ENCODE assay signal across 14 cellular contexts in the genomic region with DNA sequence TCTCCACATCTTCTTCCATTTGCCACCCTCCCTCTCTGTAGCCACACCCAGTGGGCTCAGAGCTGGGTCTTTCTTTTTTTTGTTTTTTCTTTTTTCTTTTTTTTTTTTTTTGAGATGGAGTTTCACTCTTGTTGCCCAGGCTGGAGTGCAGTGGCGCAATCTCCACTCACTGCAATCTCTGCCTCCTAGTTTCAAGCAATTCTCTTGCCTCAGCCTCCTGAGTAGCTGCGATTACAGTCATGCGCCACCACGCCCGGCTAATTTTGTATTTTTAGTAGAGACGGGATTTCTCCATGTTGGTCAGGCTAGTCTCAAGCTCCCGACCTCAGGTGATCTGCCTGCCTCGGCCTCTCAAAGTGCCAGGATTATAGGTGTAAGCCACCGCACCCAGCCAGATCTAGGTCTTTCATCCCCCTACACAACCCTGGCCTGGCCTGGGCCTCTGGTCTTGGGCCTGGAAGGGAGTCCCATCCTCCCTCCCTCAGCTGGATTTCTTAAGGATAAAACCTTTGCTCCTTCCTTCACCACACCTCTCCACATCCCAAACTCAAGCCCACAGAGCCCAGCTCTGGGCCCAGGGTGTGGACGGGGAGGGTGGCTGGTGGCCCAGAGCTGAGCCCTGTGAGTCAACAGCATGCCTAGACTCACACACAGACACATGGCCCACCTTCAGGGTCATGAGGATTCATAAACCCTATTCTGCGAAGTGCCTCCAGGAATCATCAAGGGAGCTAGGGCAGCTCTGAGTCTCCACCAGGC. TPM values are rescaled to one million over a fixed set of nuclear protein-coding genes. Genes with fewer than 3 reads are reported as not detected.
A peak's percentile ranks its signal among the peaks of the same experiment; 100 is the strongest.
DNase-seq lines count a peak whose midpoint lies in the region; ATAC-seq, FAIRE-seq and TF ChIP-seq lines count a peak whose summit lies in the region.
"Had no signal": no experiment of that assay in that cellular context is flagged by ENCODE, and none has a peak within 500 bp of the region (broad histone marks: within the 10 kb centered on the region; RNA-seq: fewer than 3 reads in every experiment).

No MANE protein-coding gene starts in this region.

- intact Hi-C loops in Calu3 (cut with micrococcal nuclease; ENCODE audit: unreplicated experiment) = no loop called here
- intact Hi-C loops in naive thymus-derived CD4-positive, alpha-beta T cell (cut with micrococcal nuclease) = no loop called here

- peak; percentile 52 for ATAC-seq in naive thymus-derived CD4-positive, alpha-beta T cell
- ATAC-seq in GM21360 (IDR thresholded peaks at IDR 0.05; ENCODE audit: unreplicated experiment) = no peak
- ATAC-seq: K562 had no signal

- no peak overlapping the region for H3K4me2 ChIP-seq in astrocyte (ENCODE audit: low read length)

- H2AFZ ChIP-seq in astrocyte (ENCODE audit: low read depth, low read length) = no peak overlapping the region

- FAIRE-seq in astrocyte (lab: Jason Lieb, UNC) = no peak
- FAIRE-seq: GM19239, K562 had no signal

- no peak for DNase-seq in Calu3
- DNase-seq in MV-4-11 (lab: John Stamatoyannopoulos, UW) = peak; percentile 36
- DNase-seq in astrocyte (ENCODE audit: low read depth) = no peak
- no peak for DNase-seq in naive thymus-derived CD4-positive, alpha-beta T cell
- no peak for DNase-seq in NCI-H2227 treated with DMSO at 0.1 percent for 48 hours (lab: John Stamatoyannopoulos, UW)
- no peak for DNase-seq in caudate nucleus (lab: John Stamatoyannopoulos, UW)
- no peak for DNase-seq in globus pallidus (ENCODE audit: low spot score)
- DNase-seq: NCI-H2029 treated with DMSO at 0.1 percent for 48 hours, NCI-H524 treated with DMSO at 0.1 percent for 48 hours, OCI-M1 had no signal

- no peaks in the 10 kb centered on the region for H3K36me3 ChIP-seq in astrocyte (ENCODE audit: insufficient read depth, low read length)
- no peaks in the 10 kb centered on the region for H3K36me3 ChIP-seq in naive thymus-derived CD4-positive, alpha-beta T cell (ENCODE audit: control insufficient read depth in 2 of 3, insufficient read depth in 3 of 3, low read length in 3 of 3)

- H3K27ac ChIP-seq in astrocyte (ENCODE audit: low read depth, low read length) (no peak overlapping the region), caudate nucleus (ENCODE audit: low read depth, low read length) (no peak overlapping the region)
- H3K27ac ChIP-seq in naive thymus-derived CD4-positive, alpha-beta T cell (ENCODE audit: low read depth, low read length) = no peak overlapping the region
- H3K27ac ChIP-seq: C4-2B had no signal

- TF ChIP-seq CTCF in Calu3 (IDR thresholded peaks at IDR 0.05; ENCODE audit: unreplicated experiment) (no peak), astrocyte (IDR thresholded peaks at IDR 0.05; ENCODE audit: insufficient read depth, low read depth, low read length) (no peak)

- H3K9ac ChIP-seq in astrocyte (ENCODE audit: low read length) = no peak overlapping the region

- H3K9me3 Mint-ChIP-seq in Calu3 (ENCODE audit: low read depth, unreplicated experiment) (no peaks in the 10 kb centered on the region), astrocyte (ENCODE audit: unreplicated experiment) (no peaks in the 10 kb centered on the region)
- no peaks in the 10 kb centered on the region for H3K9me3 Mint-ChIP-seq in naive thymus-derived CD4-positive, alpha-beta T cell

- H3K9me3 ChIP-seq in astrocyte (ENCODE audit: insufficient read depth, low read depth, low read length) = no peaks in the 10 kb centered on the region
- no peaks in the 10 kb centered on the region for H3K9me3 ChIP-seq in naive thymus-derived CD4-positive, alpha-beta T cell (ENCODE audit: control insufficient read depth in 2 of 3, low read length in 3 of 3)

- H3K36me3 Mint-ChIP-seq in Calu3 (ENCODE audit: insufficient read depth, unreplicated experiment) (no peaks in the 10 kb centered on the region), astrocyte (ENCODE audit: low read depth, unreplicated experiment) (peaks cover 2% of the 10 kb centered on the region)
- H3K36me3 Mint-ChIP-seq in naive thymus-derived CD4-positive, alpha-beta T cell = no peaks in the 10 kb centered on the region

- peaks cover 9% of the 10 kb centered on the region for H3K4me1 ChIP-seq in astrocyte (ENCODE audit: insufficient read depth, low read length)
- no peaks in the 10 kb centered on the region for H3K4me1 ChIP-seq in naive thymus-derived CD4-positive, alpha-beta T cell (ENCODE audit: control insufficient read depth in 2 of 2, insufficient read depth in 2 of 2, low read length in 2 of 2)

- H3K4me3 ChIP-seq in astrocyte (ENCODE audit: insufficient read depth, low read depth, low read length) = no peak overlapping the region
- no peak overlapping the region for H3K4me3 ChIP-seq in naive thymus-derived CD4-positive, alpha-beta T cell (ENCODE audit: low read length)
- H3K4me3 ChIP-seq: K562 had no signal

- no peaks in the 10 kb centered on the region for H3K27me3 Mint-ChIP-seq in Calu3 (ENCODE audit: unreplicated experiment)
- peaks cover 9% of the 10 kb centered on the region for H3K27me3 Mint-ChIP-seq in astrocyte (ENCODE audit: low read depth, unreplicated experiment)
- H3K27me3 Mint-ChIP-seq in naive thymus-derived CD4-positive, alpha-beta T cell = peaks cover 0 to 21% (median 12%) of the 10 kb centered on the region in 5 donors

- CTCF ChIA-PET in Calu3 (lab: Charles Lee) = interaction anchor here (0.6 to 0.7 kb wide), 2 partner anchors 11 to 14 kb away, joined by 7 to 9 read pairs; no protein-coding TSS in a partner anchor
- CTCF ChIA-PET in naive thymus-derived CD4-positive, alpha-beta T cell (lab: Charles Lee) = no interaction called here

- no TSS peak for BruUV-seq in Calu3 (replicated peaks; lab: Mats Ljungman, UMichigan)

- POLR2A ChIA-PET in naive thymus-derived CD4-positive, alpha-beta T cell (lab: Charles Lee) = no interaction called here

- H3K27ac Mint-ChIP-seq in Calu3 (ENCODE audit: unreplicated experiment) (peak overlapping the region; percentile 32), astrocyte (ENCODE audit: unreplicated experiment) (peak overlapping the region; percentile 26)
- H3K27ac Mint-ChIP-seq in naive thymus-derived CD4-positive, alpha-beta T cell = peak overlapping the region in 1 of 9 donors; percentile 29

- peaks cover 44% of the 10 kb centered on the region for H3K4me1 Mint-ChIP-seq in Calu3 (ENCODE audit: low read depth, unreplicated experiment)
- peaks cover 35% of the 10 kb centered on the region for H3K4me1 Mint-ChIP-seq in astrocyte (ENCODE audit: low read depth, unreplicated experiment)
- H3K4me1 Mint-ChIP-seq in naive thymus-derived CD4-positive, alpha-beta T cell = peaks cover 0 to 2% (median 0%) of the 10 kb centered on the region in 7 donors

- no peaks in the 10 kb centered on the region for H3K79me2 ChIP-seq in astrocyte (ENCODE audit: insufficient read depth, low read length)

- no peaks in the 10 kb centered on the region for H4K20me1 ChIP-seq in astrocyte (ENCODE audit: insufficient read depth, low read length)

- H3K4me3 Mint-ChIP-seq in Calu3 (ENCODE audit: low read depth, unreplicated experiment) = no peak overlapping the region
- no peak overlapping the region for H3K4me3 Mint-ChIP-seq in astrocyte (ENCODE audit: unreplicated experiment)
- no peak overlapping the region for H3K4me3 Mint-ChIP-seq in naive thymus-derived CD4-positive, alpha-beta T cell

- H3K27me3 ChIP-seq in astrocyte (ENCODE audit: insufficient read depth, low read length) = no peaks in the 10 kb centered on the region
- no peaks in the 10 kb centered on the region for H3K27me3 ChIP-seq in naive thymus-derived CD4-positive, alpha-beta T cell (ENCODE audit: control insufficient read depth in 2 of 2, insufficient read depth in 2 of 2, low read length in 2 of 2)

RNA-seq across cellular contexts. Expression of a gene that starts 18.8 kb away (rescaled TPM):
- total RNA-seq in Calu3 (2022) = not detected in 2 replicates
- 0.45 and 0.60 TPM in 2 replicates for total RNA-seq in astrocyte
- total RNA-seq in naive thymus-derived CD4-positive, alpha-beta T cell = not detected
- not detected for polyA plus RNA-seq in naive thymus-derived CD4-positive, alpha-beta T cell
- total RNA-seq: K562 had no signal
- polyA plus RNA-seq: K562 had no signal
